Comparison of ENCODE assay signal across 8 cellular contexts in genomic region chr5:159010611-159011497, GRCh38.
DNase-seq lines count a peak whose midpoint lies in the region; ATAC-seq and TF ChIP-seq lines count a peak whose summit lies in the region.

No MANE protein-coding gene starts in this region.

- H3K9me3 Mint-ChIP-seq in type B pancreatic cell, result no peaks in the 10 kb centered on the region
- no peaks in the 10 kb centered on the region for H3K9me3 Mint-ChIP-seq in activated CD8-positive, alpha-beta T cell treated with anti-CD3 and anti-CD28 coated beads, Interleukin-2, amount 10 ng/mL, durations not matched to agents 7 days and 5 days (ENCODE audit: insufficient read depth)

- peak; percentile 58 for DNase-seq in GM10266 (ENCODE audit: extremely low spot score)
- DNase-seq in germinal center (ENCODE audit: low spot score), result peak; percentile 70
- DNase-seq in type B pancreatic cell (ENCODE audit: extremely low spot score, unreplicated experiment), result no peak
- DNase-seq in activated CD8-positive, alpha-beta T cell treated with anti-CD3 and anti-CD28 coated beads, Interleukin-2, amount 10 ng/mL, durations not matched to agents 7 days and 5 days, result no peak
- DNase-seq in AG08396 (ENCODE audit: low spot score), result no peak
- DNase-seq in substantia nigra (lab: John Stamatoyannopoulos, UW), result no peak

- POLR2A ChIA-PET in activated CD8-positive, alpha-beta T cell treated with anti-CD3 and anti-CD28 coated beads, Interleukin-2, amount 10 ng/mL, durations not matched to agents 7 days and 5 days (lab: Charles Lee), result no interaction called here

- peaks cover 29% of the 10 kb centered on the region for H3K4me1 Mint-ChIP-seq in type B pancreatic cell (ENCODE audit: unreplicated experiment)
- peaks cover 6% of the 10 kb centered on the region for H3K4me1 Mint-ChIP-seq in activated CD8-positive, alpha-beta T cell treated with anti-CD3 and anti-CD28 coated beads, Interleukin-2, amount 10 ng/mL, durations not matched to agents 7 days and 5 days (ENCODE audit: low read depth)

- H3K27ac Mint-ChIP-seq in type B pancreatic cell, result peak overlapping the region; percentile 37
- H3K27ac Mint-ChIP-seq in activated CD8-positive, alpha-beta T cell treated with anti-CD3 and anti-CD28 coated beads, Interleukin-2, amount 10 ng/mL, durations not matched to agents 7 days and 5 days, result no peak overlapping the region

- peak overlapping the region; percentile 53 for H3K4me3 Mint-ChIP-seq in type B pancreatic cell
- H3K4me3 Mint-ChIP-seq in activated CD8-positive, alpha-beta T cell treated with anti-CD3 and anti-CD28 coated beads, Interleukin-2, amount 10 ng/mL, durations not matched to agents 7 days and 5 days, result no peak overlapping the region

- no peaks in the 10 kb centered on the region for H3K27me3 Mint-ChIP-seq in type B pancreatic cell
- peaks cover 14% of the 10 kb centered on the region for H3K27me3 Mint-ChIP-seq in activated CD8-positive, alpha-beta T cell treated with anti-CD3 and anti-CD28 coated beads, Interleukin-2, amount 10 ng/mL, durations not matched to agents 7 days and 5 days (ENCODE audit: low read depth)

- H3K27ac ChIP-seq in substantia nigra (ENCODE audit: low read depth, low read length, poor library complexity, severe bottlenecking), result no peak overlapping the region

- CTCF ChIA-PET in activated CD8-positive, alpha-beta T cell treated with anti-CD3 and anti-CD28 coated beads, Interleukin-2, amount 10 ng/mL, durations not matched to agents 7 days and 5 days (lab: Charles Lee), result interaction anchor here (1.1 kb wide), 1 partner anchor 22 kb away, joined by 3 read pairs; no protein-coding TSS in a partner anchor

- ATAC-seq in GM21367 (IDR thresholded peaks at IDR 0.05; ENCODE audit: unreplicated experiment) (peak; percentile 92), HG03565 (IDR thresholded peaks at IDR 0.05; ENCODE audit: unreplicated experiment) (peak; percentile 86)
- no peak for ATAC-seq in activated CD8-positive, alpha-beta T cell treated with anti-CD3 and anti-CD28 coated beads, Interleukin-2, amount 10 ng/mL, durations not matched to agents 7 days and 5 days

- no peak for TF ChIP-seq CTCF in GM10266 (IDR thresholded peaks at IDR 0.05; ENCODE audit: control insufficient read depth, insufficient read depth, low read depth, missing control alignments)
- TF ChIP-seq CTCF in type B pancreatic cell (conservative IDR thresholded peaks at IDR 0.05), result no peak

- no peaks in the 10 kb centered on the region for H3K36me3 Mint-ChIP-seq in type B pancreatic cell
- no peaks in the 10 kb centered on the region for H3K36me3 Mint-ChIP-seq in activated CD8-positive, alpha-beta T cell treated with anti-CD3 and anti-CD28 coated beads, Interleukin-2, amount 10 ng/mL, durations not matched to agents 7 days and 5 days (ENCODE audit: low read depth)

Comparison
In these comparisons a context has a peak if more than half of its experiments do, and no peak if none do; other contexts are left out.
1. DNase-seq: peak in GM10266 (single experiment) and germinal center (single experiment); none in type B pancreatic cell (single experiment), activated CD8-positive, alpha-beta T cell treated with anti-CD3 and anti-CD28 coated beads, Interleukin-2, amount 10 ng/mL, durations not matched to agents 7 days and 5 days (single experiment), AG08396 (single experiment) and substantia nigra (0 of 49).